32 cellular contexts compared by ENCODE assay signal in the genomic region with DNA sequence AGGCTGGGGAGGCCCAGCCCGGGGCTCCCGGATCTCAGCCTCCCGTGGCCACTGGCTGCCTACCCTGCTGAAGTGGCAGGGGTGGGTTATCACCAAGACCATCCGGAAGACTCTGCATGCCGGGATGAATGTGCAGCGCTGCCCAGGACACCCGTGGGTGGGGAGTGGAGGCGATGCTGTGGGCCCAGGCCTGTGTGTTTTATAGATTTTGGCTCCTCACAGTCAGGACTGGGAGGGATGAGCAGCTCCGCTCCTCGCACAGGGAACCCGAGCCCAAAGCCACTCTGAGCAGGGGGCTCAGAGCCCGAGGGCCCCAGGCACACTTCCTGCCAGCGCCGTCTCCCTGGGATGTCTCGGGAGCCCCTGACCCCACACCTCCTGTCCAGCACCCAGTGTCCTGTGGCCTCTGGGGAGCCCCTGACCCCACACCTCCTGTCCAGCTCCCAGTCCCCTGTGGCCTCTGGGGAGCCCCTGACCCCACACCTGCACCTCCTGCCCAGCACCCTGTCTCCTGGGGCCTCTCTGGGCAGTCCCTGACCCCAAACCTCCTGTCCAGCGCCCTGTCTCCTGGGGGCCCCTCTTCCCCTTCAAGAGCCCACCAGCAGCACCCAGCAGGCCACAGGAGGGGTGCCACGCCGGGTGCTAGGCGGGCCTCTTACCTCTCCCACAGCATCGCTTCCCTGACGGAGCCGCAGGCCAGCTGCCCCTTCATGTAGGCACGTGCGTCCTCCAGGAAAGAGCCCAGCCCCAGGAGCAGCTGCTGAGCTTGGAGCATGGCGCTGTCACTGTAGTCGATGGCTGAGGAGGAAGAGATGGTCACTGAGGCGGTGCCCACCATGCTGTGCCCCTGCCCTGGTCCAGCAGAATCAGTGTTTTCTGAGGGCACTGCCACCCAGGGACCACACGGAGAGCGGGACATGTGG. TPM values are rescaled to one million over a fixed set of nuclear protein-coding genes. Genes with fewer than 3 reads are reported as not detected.
DNase-seq lines count a peak whose midpoint lies in the region; ATAC-seq and TF ChIP-seq lines count a peak whose summit lies in the region.
"Had no signal": no experiment of that assay in that cellular context is flagged by ENCODE, and none has a peak within 500 bp of the region (broad histone marks: within the 10 kb centered on the region; RNA-seq: fewer than 3 reads in every experiment).

No MANE protein-coding gene starts in this region.

- H2AFZ ChIP-seq in Karpas-422 (ENCODE audit: low read length) = no peak overlapping the region

- H3K4me1 ChIP-seq in BLaER1 (peaks cover 49% of the 10 kb centered on the region), Karpas-422 (ENCODE audit: low read length) (peaks cover 41% of the 10 kb centered on the region), endodermal cell (ENCODE audit: control insufficient read depth, insufficient read depth, low read length) (no peaks in the 10 kb centered on the region)
- H3K4me1 ChIP-seq: BE2C, foreskin keratinocyte, SJCRH30, vagina had no signal

- H3K36me3 Mint-ChIP-seq in endodermal cell (ENCODE audit: low read depth) = peaks cover 27% of the 10 kb centered on the region
- H3K36me3 Mint-ChIP-seq: natural killer cell treated with Interleukin-12 subunit alpha and Interleukin-12 subunit beta and Interleukin-15 and Interleukin-18, amount 100 ng/mL, for 72 hours had no signal

- H3K9ac ChIP-seq in BLaER1 = no peak overlapping the region
- H3K9ac ChIP-seq in Karpas-422 (ENCODE audit: low read length) = no peak overlapping the region
- no peak overlapping the region for H3K9ac ChIP-seq in endodermal cell (ENCODE audit: extremely low read depth, low read length, poor library complexity, severe bottlenecking)

- no peak overlapping the region for H3K4me3 Mint-ChIP-seq in endodermal cell
- H3K4me3 Mint-ChIP-seq: activated naive CD4-positive, alpha-beta T cell treated with anti-CD3 and anti-CD28 coated beads for 36 hours; activated T-cell treated with anti-CD3 and anti-CD28 coated beads, Interleukin-2, amount 50 U/mL, for 72 hours; natural killer cell treated with Interleukin-12 subunit alpha and Interleukin-12 subunit beta and Interleukin-15 and Interleukin-18, amount 100 ng/mL, for 72 hours; WTC11 had no signal

- whole genome bisulfite sequencing in endodermal cell (ENCODE audit: insufficient coverage in 1 of 2, insufficient read length in 1 of 2), 2 experiments = 94 to 99% methylated on average over 16 to 29 of the region's 29 CpGs

- H3K9me3 Mint-ChIP-seq in endodermal cell = no peaks in the 10 kb centered on the region
- H3K9me3 Mint-ChIP-seq: activated naive CD4-positive, alpha-beta T cell treated with anti-CD3 and anti-CD28 coated beads for 36 hours; activated T-cell treated with anti-CD3 and anti-CD28 coated beads, Interleukin-2, amount 50 U/mL, for 72 hours; natural killer cell treated with Interleukin-12 subunit alpha and Interleukin-12 subunit beta and Interleukin-15 and Interleukin-18, amount 100 ng/mL, for 72 hours; WTC11 had no signal

- H4K20me1 ChIP-seq in BLaER1 = peaks cover 53% of the 10 kb centered on the region
- peaks cover 6% of the 10 kb centered on the region; the same call in 1 of the 2 replicates for H4K20me1 ChIP-seq in Karpas-422 (ENCODE audit: insufficient read depth, low read depth, low read length)

- ATAC-seq in GM21526 (IDR thresholded peaks at IDR 0.05; ENCODE audit: low FRiP score, unreplicated experiment) = no peak
- ATAC-seq: activated T-cell treated with anti-CD3 and anti-CD28 coated beads, Interleukin-2, amount 50 U/mL, for 72 hours; foreskin keratinocyte; natural killer cell treated with Interleukin-12 subunit alpha and Interleukin-12 subunit beta and Interleukin-15 and Interleukin-18, amount 100 ng/mL, for 72 hours; WTC11 had no signal

- H3K79me2 ChIP-seq in Karpas-422 (ENCODE audit: low read length) = no peaks in the 10 kb centered on the region

- no peak overlapping the region for H3K27ac Mint-ChIP-seq in endodermal cell
- H3K27ac Mint-ChIP-seq: activated naive CD4-positive, alpha-beta T cell treated with anti-CD3 and anti-CD28 coated beads for 36 hours; activated T-cell treated with anti-CD3 and anti-CD28 coated beads, Interleukin-2, amount 50 U/mL, for 72 hours had no signal

- peak overlapping the region; percentile 41; the same call in 1 of the 2 replicates for H3K27ac ChIP-seq in BLaER1
- peak overlapping the region; percentile 61; the same call in 1 of the 2 replicates for H3K27ac ChIP-seq in Karpas-422 (ENCODE audit: low read length)
- H3K27ac ChIP-seq in endodermal cell (ENCODE audit: low read depth, low read length) = no peak overlapping the region
- H3K27ac ChIP-seq: esophagus squamous epithelium, foreskin keratinocyte, SJCRH30, skin epidermis, thyroid gland, vagina had no signal

- H3K9me2 ChIP-seq in Karpas-422 (replicated peaks; ENCODE audit: insufficient read depth, low read length) = no peaks in the 10 kb centered on the region

- no peaks in the 10 kb centered on the region for H3K27me3 Mint-ChIP-seq in endodermal cell (ENCODE audit: insufficient read depth)
- H3K27me3 Mint-ChIP-seq: natural killer cell treated with Interleukin-12 subunit alpha and Interleukin-12 subunit beta and Interleukin-15 and Interleukin-18, amount 100 ng/mL, for 72 hours had no signal

- intact Hi-C loops in posterior vena cava (cut with DNase I) = no loop called here

- no peaks in the 10 kb centered on the region for H3K9me3 ChIP-seq in BLaER1
- H3K9me3 ChIP-seq in Karpas-422 (ENCODE audit: low read length) = no peaks in the 10 kb centered on the region
- no peaks in the 10 kb centered on the region for H3K9me3 ChIP-seq in endodermal cell (ENCODE audit: control insufficient read depth, low read length)
- H3K9me3 ChIP-seq: BE2C, esophagus squamous epithelium, heart left ventricle, ovary, SJCRH30, thyroid gland, vagina had no signal

- H3K4me2 ChIP-seq in BLaER1 = no peak overlapping the region
- H3K4me2 ChIP-seq in Karpas-422 (ENCODE audit: low read depth, low read length, poor library complexity, severe bottlenecking) = peak overlapping the region; percentile 13

- H3K27me3 ChIP-seq in BLaER1 = no peaks in the 10 kb centered on the region
- H3K27me3 ChIP-seq in Karpas-422 (ENCODE audit: low read length) = no peaks in the 10 kb centered on the region
- no peaks in the 10 kb centered on the region for H3K27me3 ChIP-seq in endodermal cell (ENCODE audit: control insufficient read depth, insufficient read depth, low read length, poor library complexity, severe bottlenecking)
- H3K27me3 ChIP-seq: BE2C, esophagus squamous epithelium, foreskin keratinocyte, heart left ventricle, ovary, SJCRH30, thyroid gland, vagina had no signal

- TF ChIP-seq CTCF in endodermal cell (conservative IDR thresholded peaks at IDR 0.05) = no peak

- DNase-seq in Karpas-422 = no peak
- peak; percentile 43 for DNase-seq in endodermal cell
- peak; percentile 68 for DNase-seq in posterior vena cava (ENCODE audit: low spot score)
- no peak for DNase-seq in HT-29 (ENCODE audit: low spot score)
- no peak for DNase-seq in activated effector memory CD4-positive, alpha-beta T cell treated with anti-CD3 and anti-CD28 coated beads, Interleukin-2, amount 50 U/mL, for 16 hours
- no peak for DNase-seq in NCI-H345 (lab: John Stamatoyannopoulos, UW)
- DNase-seq: activated CD4-positive, alpha-beta T cell treated with anti-CD3 and anti-CD28 coated beads, Interleukin-2, amount 50 U/mL, for 1 hour; activated naive CD4-positive, alpha-beta T cell treated with anti-CD3 and anti-CD28 coated beads for 36 hours; activated T-cell treated with anti-CD3 and anti-CD28 coated beads, Interleukin-2, amount 50 U/mL, for 72 hours; BE2C; central memory CD4-positive, alpha-beta T cell; dermis blood vessel endothelial cell; esophagus squamous epithelium; foreskin keratinocyte; HCEC 1CT; heart left ventricle; NCI-H1048; NCI-H446 treated with DMSO at 0.1 percent for 48 hours; NCI-H774; ovary; SJCRH30; stimulated activated naive CD4-positive, alpha-beta T cell treated with Interleukin-2 at 50 U/mL for 16 hours; SW 1271; T-helper 9 cell; thyroid gland had no signal

- H3K36me3 ChIP-seq in BLaER1 (peaks cover 90% of the 10 kb centered on the region), Karpas-422 (ENCODE audit: insufficient read depth, low read length) (peaks cover 16% of the 10 kb centered on the region; the same call in 1 of the 2 replicates), endodermal cell (ENCODE audit: control insufficient read depth, insufficient read depth, low read length) (peaks cover 21% of the 10 kb centered on the region)
- H3K36me3 ChIP-seq: ovary had no signal

- no peak overlapping the region for H3K4me3 ChIP-seq in BLaER1
- H3K4me3 ChIP-seq in Karpas-422 (ENCODE audit: low read length) = no peak overlapping the region
- no peak overlapping the region for H3K4me3 ChIP-seq in endodermal cell (ENCODE audit: low read length)
- H3K4me3 ChIP-seq: esophagus squamous epithelium, heart left ventricle, lung, ovary, SJCRH30, skin epidermis, thyroid gland, vagina had no signal

- peaks cover 4% of the 10 kb centered on the region for H3K4me1 Mint-ChIP-seq in endodermal cell

RNA-seq across cellular contexts. Expression of a gene that starts 31.4 kb away (rescaled TPM):
- total RNA-seq in Karpas-422 (2014; rRNA removed; shearing (Covaris generic); ENCODE audit: low replicate concordance) = 16.5 and 20.6 TPM in 2 replicates
- total RNA-seq in endodermal cell (10 to 100 TPM; 31.3 to 33.4 TPM), posterior vena cava (10 to 100 TPM; 19.5 to 21.7 TPM)
- polyA plus RNA-seq in endodermal cell (2013, experiment 1 of 2) = 23.2 TPM
- 22.0 TPM for polyA plus RNA-seq in endodermal cell (2013, experiment 2 of 2)
- 43.3 and 44.5 TPM in 2 replicates for total RNA-seq in HT-29 (2014; rRNA removed; shearing (Covaris generic))

RNA-seq across cellular contexts. Expression of a gene that starts 59.2 kb away (rescaled TPM):
- 48.2 and 102 TPM in 2 replicates for total RNA-seq in Karpas-422 (2014; rRNA removed; shearing (Covaris generic); ENCODE audit: low replicate concordance)
- total RNA-seq in endodermal cell = 10 to 100 TPM; 53.0 to 53.2 TPM
- 29.5 TPM for polyA plus RNA-seq in endodermal cell (2013, experiment 1 of 2)
- polyA plus RNA-seq in endodermal cell (2013, experiment 2 of 2) = 28.6 TPM
- 10 to 100 TPM; 43.7 to 46.9 TPM for total RNA-seq in posterior vena cava
- total RNA-seq in HT-29 (2014; rRNA removed; shearing (Covaris generic)) = 88.3 and 107 TPM in 2 replicates

Comparison
In these comparisons a context has a peak if more than half of its experiments do, and no peak if none do; other contexts are left out.
1. DNase-seq: peak in endodermal cell (single experiment) and posterior vena cava (single experiment); none in Karpas-422 (single experiment), HT-29 (single experiment), activated effector memory CD4-positive, alpha-beta T cell treated with anti-CD3 and anti-CD28 coated beads, Interleukin-2, amount 50 U/mL, for 16 hours (single experiment) and NCI-H345 (single experiment).